Comparison of ENCODE assay signal across 9 cellular contexts in genomic region chr14:76811561-76811960, GRCh38. TPM values are rescaled to one million over a fixed set of nuclear protein-coding genes. Genes with fewer than 3 reads are reported as not detected.
A peak's percentile ranks its signal among the peaks of the same experiment; 100 is the strongest.
DNase-seq lines count a peak whose midpoint lies in the region; ATAC-seq, FAIRE-seq and TF ChIP-seq lines count a peak whose summit lies in the region.
"Had no signal": no experiment of that assay in that cellular context is flagged by ENCODE, and none has a peak within 500 bp of the region (broad histone marks: within the 10 kb centered on the region; RNA-seq: fewer than 3 reads in every experiment).

No MANE protein-coding gene starts in this region.

- H3K36me3 ChIP-seq in BLaER1 (peaks cover 31% of the 10 kb centered on the region), MG63 (no peaks in the 10 kb centered on the region)

- peaks cover 25% of the 10 kb centered on the region for H3K4me1 ChIP-seq in BLaER1

- peaks cover 12% of the 10 kb centered on the region for H4K20me1 ChIP-seq in BLaER1

- FAIRE-seq in D721Med (lab: Jason Lieb, UNC): no peak

- peak overlapping the region; percentile 89 for H3K4me3 ChIP-seq in BLaER1
- peak overlapping the region; percentile 63 for H3K4me3 ChIP-seq in MG63

- H3K27me3 ChIP-seq in BLaER1: no peaks in the 10 kb centered on the region
- no peaks in the 10 kb centered on the region for H3K27me3 ChIP-seq in MG63

- ATAC-seq in natural killer cell: no peak

- H3K4me3 Mint-ChIP-seq in dendritic cell treated with granulocyte-macrophage colony-stimulating factor and Interleukin-4, amounts not matched to agents 40 ng/mL and 50 ng/mL, for 4 days: peak overlapping the region; percentile 91
- H3K4me3 Mint-ChIP-seq in natural killer cell: peak overlapping the region; percentile 90

- H3K27ac ChIP-seq in BLaER1: no peak overlapping the region

- H3K4me1 Mint-ChIP-seq in dendritic cell treated with granulocyte-macrophage colony-stimulating factor and Interleukin-4, amounts not matched to agents 40 ng/mL and 50 ng/mL, for 4 days (ENCODE audit: low read depth): peaks cover 44% of the 10 kb centered on the region
- peaks cover 25 to 30% of the 10 kb centered on the region in 2 donors for H3K4me1 Mint-ChIP-seq in natural killer cell

- H3K27me3 Mint-ChIP-seq in dendritic cell treated with granulocyte-macrophage colony-stimulating factor and Interleukin-4, amounts not matched to agents 40 ng/mL and 50 ng/mL, for 4 days: no peaks in the 10 kb centered on the region
- no peaks in the 10 kb centered on the region for H3K27me3 Mint-ChIP-seq in natural killer cell (ENCODE audit: low read depth in 2 of 2)

- no peak for DNase-seq in MG63
- no peak for DNase-seq in natural killer cell
- no peak for DNase-seq in GM19240 (ENCODE audit: insufficient read length, low spot score)
- no peak for DNase-seq in NCI-H2029 (lab: John Stamatoyannopoulos, UW)
- no peak for DNase-seq in NCI-H526 treated with DMSO at 0.1 percent for 48 hours (lab: John Stamatoyannopoulos, UW)
- no peak for DNase-seq in D721Med (ENCODE audit: insufficient read length, low spot score)

- H3K4me2 ChIP-seq in BLaER1: peak overlapping the region; percentile 97

- intact Hi-C loops in dendritic cell treated with granulocyte-macrophage colony-stimulating factor and Interleukin-4, amounts not matched to agents 40 ng/mL and 50 ng/mL, for 4 days (cut with micrococcal nuclease): loop anchor here (5.0 kb wide), 1 partner anchor 51 kb away; no protein-coding TSS in a partner anchor
- intact Hi-C loops in natural killer cell (cut with micrococcal nuclease): loop anchor here (1.0 kb wide), 1 partner anchor 101 kb away; no protein-coding TSS in a partner anchor

- peak; percentile 5 for TF ChIP-seq CTCF in natural killer cell (IDR thresholded peaks at IDR 0.05)
- TF ChIP-seq CTCF in D721Med (IDR thresholded peaks at IDR 0.05; ENCODE audit: insufficient read depth, missing control alignments): no peak

- peak overlapping the region; percentile 81 for H3K27ac Mint-ChIP-seq in dendritic cell treated with granulocyte-macrophage colony-stimulating factor and Interleukin-4, amounts not matched to agents 40 ng/mL and 50 ng/mL, for 4 days
- peak overlapping the region; percentile 88 to 95 for H3K27ac Mint-ChIP-seq in natural killer cell

- peaks cover 40% of the 10 kb centered on the region for H3K36me3 Mint-ChIP-seq in dendritic cell treated with granulocyte-macrophage colony-stimulating factor and Interleukin-4, amounts not matched to agents 40 ng/mL and 50 ng/mL, for 4 days (ENCODE audit: low read depth)
- peaks cover 7% of the 10 kb centered on the region for H3K36me3 Mint-ChIP-seq in natural killer cell

- H3K9me3 Mint-ChIP-seq in dendritic cell treated with granulocyte-macrophage colony-stimulating factor and Interleukin-4, amounts not matched to agents 40 ng/mL and 50 ng/mL, for 4 days: no peaks in the 10 kb centered on the region
- H3K9me3 Mint-ChIP-seq in natural killer cell: no peaks in the 10 kb centered on the region

- no peaks in the 10 kb centered on the region for H3K9me3 ChIP-seq in BLaER1
- no peaks in the 10 kb centered on the region for H3K9me3 ChIP-seq in MG63

- peak overlapping the region; percentile 91 for H3K9ac ChIP-seq in BLaER1

RNA-seq across cellular contexts. Expression of gene ANGEL1, which starts 1.1 kb away (rescaled TPM):
- total RNA-seq in MG63 (2014; rRNA removed; shearing (Covaris generic); ENCODE audit: low replicate concordance): 1.1 and 2.5 TPM in 2 replicates
- 10 to 100 TPM; 12.2 to 20.2 (median 17.2) TPM for total RNA-seq in natural killer cell

RNA-seq across cellular contexts. Expression of gene LRRC74A, which starts 14.6 kb away (rescaled TPM):
- not detected in 2 replicates for total RNA-seq in MG63 (2014; rRNA removed; shearing (Covaris generic); ENCODE audit: low replicate concordance)
- not detected for total RNA-seq in natural killer cell
- total RNA-seq: subcutaneous adipose tissue had no signal

RNA-seq across cellular contexts. Expression of gene VASH1, which starts 50.3 kb away (rescaled TPM):
- total RNA-seq in MG63 (2014; rRNA removed; shearing (Covaris generic); ENCODE audit: low replicate concordance): 2.1 and 2.8 TPM in 2 replicates
- total RNA-seq in natural killer cell: 10 to 100 TPM in 2 of 3 donors, 1 to 10 TPM in 1; 9.5 to 15.0 (median 13.5) TPM
